In genomic region chr19:33022472-33023116, GRCh38 we compare ENCODE assay signal across 14 cellular contexts. TPM values are rescaled to one million over a fixed set of nuclear protein-coding genes. Genes with fewer than 3 reads are reported as not detected.
DNase-seq lines count a peak whose midpoint lies in the region; ATAC-seq and TF ChIP-seq lines count a peak whose summit lies in the region.
"Had no signal": no experiment of that assay in that cellular context is flagged by ENCODE, and none has a peak within 500 bp of the region (broad histone marks: within the 10 kb centered on the region; RNA-seq: fewer than 3 reads in every experiment).

No MANE protein-coding gene starts in this region.

- no peak overlapping the region for H4K8ac ChIP-seq in mesendoderm (ENCODE audit: low read depth, low read length)

- H4K5ac ChIP-seq in mesendoderm (ENCODE audit: low read length), result no peak overlapping the region

- DNase-seq in COLO668 (lab: John Stamatoyannopoulos, UW; ENCODE audit: unreplicated experiment) (peak; percentile 1), mesendoderm (peak; percentile 93), right atrium auricular region (ENCODE audit: low spot score) (no peak), vagina (ENCODE audit: extremely low spot score in 2 of 2) (no peak), transverse colon (no peak)
- DNase-seq: aorta; GF-D8; NCI-H187; stimulated activated naive CD4-positive, alpha-beta T cell treated with Interleukin-2 at 50 U/mL for 16 hours; T-helper 1 cell had no signal

- in situ Hi-C loops in transverse colon (cut with MboI; ENCODE audit: low pct_ligation_motif_present in 1 of 4, low pct_unique_long_range_greater_than_20kb in 1 of 4, low sequenced_read_pairs in 3 of 4), result no loop called here

- no peak overlapping the region for H3K18ac ChIP-seq in mesendoderm (ENCODE audit: low read length)

- no peak for ATAC-seq in HG03378 (IDR thresholded peaks at IDR 0.05; ENCODE audit: unreplicated experiment)
- ATAC-seq: left lobe of liver had no signal

- H3K9ac ChIP-seq in HUES6 (ENCODE audit: low read length), result no peak overlapping the region
- H3K9ac ChIP-seq in mesendoderm (ENCODE audit: low read length), result peak overlapping the region; percentile 10

- no peak overlapping the region; the same call in 1 of the 2 replicates for H3K27ac ChIP-seq in HUES6 (ENCODE audit: low read depth, low read length)
- peak overlapping the region; percentile 80 for H3K27ac ChIP-seq in ectodermal cell (ENCODE audit: insufficient read depth, low read depth, low read length, poor library complexity, severe bottlenecking)
- H3K27ac ChIP-seq in mesendoderm (ENCODE audit: low read depth, low read length), result no peak overlapping the region
- no peak overlapping the region for H3K27ac ChIP-seq in right atrium auricular region
- no peak overlapping the region for H3K27ac ChIP-seq in vagina
- H3K27ac ChIP-seq in transverse colon, result no peak overlapping the region

- no peak overlapping the region for H3K23ac ChIP-seq in mesendoderm (ENCODE audit: low read length)

- H3K27me3 ChIP-seq in HUES6 (ENCODE audit: control insufficient read depth, insufficient read depth, low read length) (no peaks in the 10 kb centered on the region), ectodermal cell (ENCODE audit: control insufficient read depth, insufficient read depth, low read length, poor library complexity, severe bottlenecking) (no peaks in the 10 kb centered on the region), mesendoderm (ENCODE audit: insufficient read depth, low read length, poor library complexity) (no peaks in the 10 kb centered on the region), right atrium auricular region (no peaks in the 10 kb centered on the region), vagina (no peaks in the 10 kb centered on the region), transverse colon (no peaks in the 10 kb centered on the region)

- H3K79me2 ChIP-seq in mesendoderm (ENCODE audit: control insufficient read depth, insufficient read depth, low read length), result no peaks in the 10 kb centered on the region

- TF ChIP-seq CTCF in right atrium auricular region (IDR thresholded peaks at IDR 0.05), result no peak
- TF ChIP-seq CTCF in vagina (IDR thresholded peaks at IDR 0.05), result no peak
- TF ChIP-seq CTCF in transverse colon (IDR thresholded peaks at IDR 0.05), result no peak

- no peak overlapping the region for H3K4ac ChIP-seq in mesendoderm (ENCODE audit: low read depth, low read length)

- intact Hi-C loops in vagina (cut with DNase I) (no loop called here), transverse colon (cut with DNase I; ENCODE audit: low total_unique reads) (no loop called here)

- 8 to 12% methylated on average over 11 of the region's 11 CpGs for WGBS in ectodermal cell, 2 experiments
- no CpG with 5 or more reads among the region's 11 CpGs for WGBS in mesendoderm (ENCODE audit: extremely low coverage, insufficient coverage, low lambda C conversion rate)
- WGBS in transverse colon (ENCODE audit: low coverage in 1 of 2), 2 donors, result 74% methylated on average over 11 of the region's 11 CpGs; no CpG with 5 or more reads in 1 of the 2 donors

- TF ChIP-seq POLR2A in vagina (IDR thresholded peaks at IDR 0.05) (no peak), transverse colon (IDR thresholded peaks at IDR 0.05) (no peak)

- H2BK15ac ChIP-seq in mesendoderm (replicated peaks; ENCODE audit: low read depth), result no peak overlapping the region

- H2BK5ac ChIP-seq in mesendoderm (ENCODE audit: low read length), result no peak overlapping the region

- no peak overlapping the region for H2BK120ac ChIP-seq in mesendoderm (ENCODE audit: low read depth, low read length)

- H3K9me3 ChIP-seq in HUES6 (ENCODE audit: control insufficient read depth, insufficient read depth, low read depth, low read length) (no peaks in the 10 kb centered on the region), ectodermal cell (ENCODE audit: control insufficient read depth, low read length) (no peaks in the 10 kb centered on the region), right atrium auricular region (no peaks in the 10 kb centered on the region), vagina (no peaks in the 10 kb centered on the region), transverse colon (no peaks in the 10 kb centered on the region)

- no peak for TF ChIP-seq EP300 in transverse colon (IDR thresholded peaks at IDR 0.05; ENCODE audit: low read depth)

- H3K4me2 ChIP-seq in mesendoderm (ENCODE audit: low read length), result no peak overlapping the region

- no peaks in the 10 kb centered on the region for H3K79me1 ChIP-seq in mesendoderm (ENCODE audit: low read length)

- H3K36me3 ChIP-seq in HUES6 (ENCODE audit: control insufficient read depth, insufficient read depth, low read length) (peaks cover 4% of the 10 kb centered on the region; the same call in 1 of the 2 replicates), ectodermal cell (ENCODE audit: control insufficient read depth, insufficient read depth, low read length) (no peaks in the 10 kb centered on the region), mesendoderm (ENCODE audit: control insufficient read depth, insufficient read depth, low read length) (peaks cover 2% of the 10 kb centered on the region), right atrium auricular region (no peaks in the 10 kb centered on the region), vagina (no peaks in the 10 kb centered on the region), transverse colon (no peaks in the 10 kb centered on the region)

- peak overlapping the region; percentile 12 for H3K56ac ChIP-seq in mesendoderm (ENCODE audit: low read length)

- no peak overlapping the region for H2AK5ac ChIP-seq in mesendoderm (ENCODE audit: low read length)

- H3K4me1 ChIP-seq in HUES6 (ENCODE audit: control insufficient read depth, insufficient read depth, low read length) (peaks cover 16% of the 10 kb centered on the region), ectodermal cell (ENCODE audit: control insufficient read depth, insufficient read depth, low read length) (peaks cover 8% of the 10 kb centered on the region), mesendoderm (ENCODE audit: control insufficient read depth, low read depth, low read length) (no peaks in the 10 kb centered on the region), right atrium auricular region (no peaks in the 10 kb centered on the region), vagina (no peaks in the 10 kb centered on the region), transverse colon (no peaks in the 10 kb centered on the region)

- H3K4me3 ChIP-seq in HUES6 (ENCODE audit: low read depth, low read length) (peak overlapping the region; percentile 7; the same call in 1 of the 2 replicates), ectodermal cell (ENCODE audit: insufficient read depth, low read depth, low read length) (peak overlapping the region; percentile 9), mesendoderm (ENCODE audit: low read length) (no peak overlapping the region), right atrium auricular region (no peak overlapping the region), vagina (no peak overlapping the region), transverse colon (no peak overlapping the region)

RNA-seq across cellular contexts. Expression of gene RHPN2, which starts 42.1 kb away (rescaled TPM):
- 18.3 TPM for polyA plus RNA-seq in ectodermal cell (2013, experiment 1 of 4)
- polyA plus RNA-seq in ectodermal cell (2013, experiment 2 of 4), result 19.9 TPM
- 16.1 TPM for polyA plus RNA-seq in ectodermal cell (2013, experiment 3 of 4)
- 16.9 TPM for polyA plus RNA-seq in ectodermal cell (2013, experiment 4 of 4)
- 9.9 TPM for polyA plus RNA-seq in mesendoderm (2013, experiment 1 of 2)
- polyA plus RNA-seq in mesendoderm (2013, experiment 2 of 2), result 7.9 TPM
- total RNA-seq in right atrium auricular region (1 to 10 TPM; 3.1 to 5.9 TPM), vagina (3.4 TPM), transverse colon (100 to 1,000 TPM in 1 of 4 donors, 10 to 100 TPM in 3; 49.0 to 276 (median 74.3) TPM)

RNA-seq across cellular contexts. Expression of gene FAAP24, which starts 50.6 kb away (rescaled TPM):
- 5.4 TPM for polyA plus RNA-seq in ectodermal cell (2013, experiment 1 of 4)
- polyA plus RNA-seq in ectodermal cell (2013, experiment 2 of 4), result 4.4 TPM
- polyA plus RNA-seq in ectodermal cell (2013, experiment 3 of 4), result 4.0 TPM
- 4.5 TPM for polyA plus RNA-seq in ectodermal cell (2013, experiment 4 of 4)
- polyA plus RNA-seq in mesendoderm (2013, experiment 1 of 2), result 3.9 TPM
- polyA plus RNA-seq in mesendoderm (2013, experiment 2 of 2), result 3.6 TPM
- under 1 TPM in 1 of 2 donors, not detected in 1; 0.67 TPM for total RNA-seq in right atrium auricular region
- total RNA-seq in vagina, result 0.98 TPM
- under 1 TPM in 2 of 4 donors, not detected in 2; 0.48 to 0.55 TPM for total RNA-seq in transverse colon

RNA-seq across cellular contexts. Expression of gene CEP89, which starts 50.8 kb away (rescaled TPM):
- polyA plus RNA-seq in ectodermal cell (2013, experiment 1 of 4), result 32.6 TPM
- 29.4 TPM for polyA plus RNA-seq in ectodermal cell (2013, experiment 2 of 4)
- polyA plus RNA-seq in ectodermal cell (2013, experiment 3 of 4), result 17.5 TPM
- 21.9 TPM for polyA plus RNA-seq in ectodermal cell (2013, experiment 4 of 4)
- polyA plus RNA-seq in mesendoderm (2013, experiment 1 of 2), result 25.0 TPM
- 25.7 TPM for polyA plus RNA-seq in mesendoderm (2013, experiment 2 of 2)
- total RNA-seq in right atrium auricular region, result 1 to 10 TPM; 4.6 to 8.3 TPM
- total RNA-seq in vagina, result 12.0 TPM
- 10 to 100 TPM in 2 of 4 donors, 1 to 10 TPM in 2; 4.5 to 39.6 (median 9.4) TPM for total RNA-seq in transverse colon

RNA-seq across cellular contexts. Expression of gene GPATCH1, which starts 58.4 kb away (rescaled TPM):
- 11.9 TPM for polyA plus RNA-seq in ectodermal cell (2013, experiment 1 of 4)
- 11.3 TPM for polyA plus RNA-seq in ectodermal cell (2013, experiment 2 of 4)
- 9.9 TPM for polyA plus RNA-seq in ectodermal cell (2013, experiment 3 of 4)
- polyA plus RNA-seq in ectodermal cell (2013, experiment 4 of 4), result 10.4 TPM
- polyA plus RNA-seq in mesendoderm (2013, experiment 1 of 2), result 6.3 TPM
- 6.8 TPM for polyA plus RNA-seq in mesendoderm (2013, experiment 2 of 2)
- total RNA-seq in right atrium auricular region, result 1 to 10 TPM; 4.7 to 8.5 TPM
- 9.6 TPM for total RNA-seq in vagina
- 10 to 100 TPM in 3 of 4 donors, 1 to 10 TPM in 1; 9.1 to 16.8 (median 14.8) TPM for total RNA-seq in transverse colon

Comparison
In these comparisons a context has a peak if more than half of its experiments do, and no peak if none do; other contexts are left out.
1. DNase-seq: peak in COLO668 (single experiment) and mesendoderm (single experiment); none in right atrium auricular region (single experiment), vagina (0 of 2) and transverse colon (single experiment).
2. H3K4me3 ChIP-seq: peak in HUES6 (single experiment) and ectodermal cell (single experiment); none in mesendoderm (single experiment), right atrium auricular region (0 of 2), vagina (0 of 2) and transverse colon (0 of 4).
3. RNA of gene RHPN2, which starts 42.1 kb away (total RNA-seq): 49.0 to 276 TPM in transverse colon; 3.1 to 5.9 TPM in right atrium auricular region and 3.4 TPM in vagina (single experiment); every median in the first group is over 4 times any median in the second.